ENCODE assay signal across 1 cellular context in genomic region chr1:205505791-205506190, GRCh38.
TF ChIP-seq lines count a peak whose summit lies in the region.

No MANE protein-coding gene starts in this region.

TF ChIP-seq in SK-N-SH, 30 proteins besides CTCF, POLR2A, EP300 and RAD21 (continued from another document):
- TF ChIP-seq MXI1 (IDR thresholded peaks at IDR 0.05; ENCODE audit: low read depth, low read length) (no peak), FOXJ3 (CRISPR knock-in tag; IDR thresholded peaks at IDR 0.05) (no peak), NFIC (IDR thresholded peaks at IDR 0.05; ENCODE audit: borderline replicate concordance) (no peak)
